ENCODE assay signal across 16 cellular contexts in genomic region chr21:39108291-39109162, GRCh38.
"Had no signal": no experiment of that assay in that cellular context is flagged by ENCODE, and none has a peak within 500 bp of the region (broad histone marks: within the 10 kb centered on the region; RNA-seq: fewer than 3 reads in every experiment).

No MANE protein-coding gene starts in this region.

- H3K4me3 Mint-ChIP-seq: immature natural killer cell; naive thymus-derived CD8-positive, alpha-beta T cell; stimulated activated naive B cell treated with anti-CD40 and anti-IgM and Interleukin-4, amounts not matched to agents 10 μg/mL and 1 μg/mL and 100 μg/mL, for 72 hours; stimulated activated naive CD8-positive, alpha-beta T cell treated with anti-CD3 and anti-CD28 coated beads, Interleukin-15, amount 100 ng/mL, for 72 hours had no signal

- DNase-seq: dermis blood vessel endothelial cell; esophagus squamous epithelium; foreskin fibroblast; immature natural killer cell; kidney; mammary epithelial cell; mucosa of descending colon; naive thymus-derived CD8-positive, alpha-beta T cell; ovary; sigmoid colon; stimulated activated CD4-positive, alpha-beta T cell treated with anti-CD3 and anti-CD28 coated beads, Interleukin-2, amount 100 ng/mL, for 24 hours; stimulated activated CD4-positive, alpha-beta T cell treated with anti-CD3 and anti-CD28 coated beads, Interleukin-4, amount 100 ng/mL, for 4 hours; stimulated activated naive B cell treated with anti-CD40 and anti-IgM and Interleukin-4, amounts not matched to agents 10 μg/mL and 1 μg/mL and 100 μg/mL, for 72 hours; stimulated activated naive CD8-positive, alpha-beta T cell treated with anti-CD3 and anti-CD28 coated beads, Interleukin-15, amount 100 ng/mL, for 72 hours; transverse colon had no signal

- H3K9me3 Mint-ChIP-seq: immature natural killer cell; stimulated activated naive B cell treated with anti-CD40 and anti-IgM and Interleukin-4, amounts not matched to agents 10 μg/mL and 1 μg/mL and 100 μg/mL, for 72 hours; stimulated activated naive CD8-positive, alpha-beta T cell treated with anti-CD3 and anti-CD28 coated beads, Interleukin-15, amount 100 ng/mL, for 72 hours had no signal

- ATAC-seq: left colon; mucosa of descending colon; naive thymus-derived CD8-positive, alpha-beta T cell; stimulated activated naive B cell treated with anti-CD40 and anti-IgM and Interleukin-4, amounts not matched to agents 10 μg/mL and 1 μg/mL and 100 μg/mL, for 72 hours; stimulated activated naive CD8-positive, alpha-beta T cell treated with anti-CD3 and anti-CD28 coated beads, Interleukin-15, amount 100 ng/mL, for 72 hours had no signal

- H3K27ac Mint-ChIP-seq: immature natural killer cell; naive thymus-derived CD8-positive, alpha-beta T cell; stimulated activated naive B cell treated with anti-CD40 and anti-IgM and Interleukin-4, amounts not matched to agents 10 μg/mL and 1 μg/mL and 100 μg/mL, for 72 hours; stimulated activated naive CD8-positive, alpha-beta T cell treated with anti-CD3 and anti-CD28 coated beads, Interleukin-15, amount 100 ng/mL, for 72 hours had no signal

- H3K4me1 Mint-ChIP-seq: naive thymus-derived CD8-positive, alpha-beta T cell; stimulated activated naive CD8-positive, alpha-beta T cell treated with anti-CD3 and anti-CD28 coated beads, Interleukin-15, amount 100 ng/mL, for 72 hours had no signal

- H3K36me3 Mint-ChIP-seq: immature natural killer cell; naive thymus-derived CD8-positive, alpha-beta T cell had no signal
